ENCODE assay signal across 2 cellular contexts in the genomic region with DNA sequence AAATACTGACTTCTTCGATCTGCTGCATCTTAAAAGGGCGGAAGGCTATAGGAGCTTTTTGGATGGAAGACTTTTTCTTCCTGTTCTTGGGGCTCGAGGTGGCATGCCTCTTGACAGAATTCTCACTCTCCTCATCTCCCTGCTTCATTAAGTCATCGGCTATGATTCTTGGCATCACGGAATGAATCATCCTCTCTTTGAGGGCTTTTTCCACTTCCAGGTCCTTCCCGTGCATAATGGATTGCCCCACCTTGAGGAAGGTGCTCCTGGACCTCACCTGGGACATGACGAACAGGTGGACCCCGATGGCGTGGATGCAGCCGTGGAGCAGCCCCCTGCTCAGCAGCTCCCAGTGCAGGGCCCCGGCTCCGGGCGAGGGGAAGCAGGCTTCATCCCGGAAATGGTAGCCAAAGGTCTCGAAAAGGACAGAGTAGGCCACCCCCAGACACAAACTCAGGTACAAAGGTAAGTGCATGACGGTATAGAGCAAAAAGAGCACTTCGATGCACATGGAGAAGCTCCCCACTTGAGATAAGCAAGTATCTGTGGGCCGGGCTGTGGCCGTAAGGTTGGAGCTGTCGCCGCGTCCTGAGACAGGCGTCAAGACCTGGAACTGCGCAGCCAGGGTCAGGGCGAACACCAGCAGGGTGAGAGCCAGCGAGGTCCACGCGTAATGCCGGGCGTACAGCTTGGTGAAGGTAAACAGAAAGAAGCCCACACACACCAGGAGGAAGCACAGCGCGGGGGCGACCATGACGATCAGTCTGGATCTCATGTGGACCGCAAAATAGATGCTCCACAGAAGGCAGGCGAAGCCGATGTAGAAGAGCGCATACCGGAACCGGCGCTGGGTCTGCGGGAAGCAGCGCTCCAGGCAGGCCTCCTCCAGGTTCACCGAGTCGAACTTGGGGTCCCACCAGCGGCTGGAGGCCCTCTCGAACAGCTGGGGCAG.
TF ChIP-seq lines count a peak whose summit lies in the region.

No MANE protein-coding gene starts in this region.

TF ChIP-seq in HepG2, 621 proteins besides CTCF, POLR2A, EP300 and RAD21 (continued from another document and continues in another):
- TF ChIP-seq HNF4G (IDR thresholded peaks at IDR 0.05; ENCODE audit: borderline replicate concordance, low read depth, low read length), result no peak
- TF ChIP-seq HNF4G (CRISPR knock-in tag; IDR thresholded peaks at IDR 0.05; ENCODE audit: borderline replicate concordance, low read depth), result no peak
- TF ChIP-seq GABPB1 (CRISPR knock-in tag; IDR thresholded peaks at IDR 0.05), result 0 out of 2 replicates have a peak, but pooled peaks have one; percentile 10
- no peak for TF ChIP-seq ZNF431 (CRISPR knock-in tag; IDR thresholded peaks at IDR 0.05; ENCODE audit: borderline replicate concordance, low read depth)
- no peak for TF ChIP-seq CENPT (CRISPR knock-in tag; IDR thresholded peaks at IDR 0.05; ENCODE audit: low read depth)
- TF ChIP-seq, protein P1, sequence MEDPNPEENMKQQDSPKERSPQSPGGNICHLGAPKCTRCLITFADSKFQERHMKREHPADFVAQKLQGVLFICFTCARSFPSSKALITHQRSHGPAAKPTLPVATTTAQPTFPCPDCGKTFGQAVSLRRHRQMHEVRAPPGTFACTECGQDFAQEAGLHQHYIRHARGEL (CRISPR knock-in tag; IDR thresholded peaks at IDR 0.05), result no peak
- no peak for TF ChIP-seq ZNF432 (CRISPR knock-in tag; IDR thresholded peaks at IDR 0.05; ENCODE audit: borderline replicate concordance)
- no peak for TF ChIP-seq ZNF709 (CRISPR knock-in tag; IDR thresholded peaks at IDR 0.05)
- TF ChIP-seq ZBTB7B (CRISPR knock-in tag; IDR thresholded peaks at IDR 0.05), result peak; percentile 66; the same call in 1 of the 2 replicates
- no peak for TF ChIP-seq NFIC (IDR thresholded peaks at IDR 0.05; ENCODE audit: low read length)
- no peak for TF ChIP-seq MEIS2 (CRISPR knock-in tag; IDR thresholded peaks at IDR 0.05)
- TF ChIP-seq TOPORS (CRISPR knock-in tag; IDR thresholded peaks at IDR 0.05), result 0 out of 2 replicates have a peak, but pooled peaks have one; percentile 28
- TF ChIP-seq FOXM1 (CRISPR knock-in tag; IDR thresholded peaks at IDR 0.05), result no peak
- no peak for TF ChIP-seq MXD4 (CRISPR knock-in tag; IDR thresholded peaks at IDR 0.05)
- no peak for TF ChIP-seq ZMAT3 (CRISPR knock-in tag; conservative IDR thresholded peaks at IDR 0.05)
- TF ChIP-seq, protein P2, sequence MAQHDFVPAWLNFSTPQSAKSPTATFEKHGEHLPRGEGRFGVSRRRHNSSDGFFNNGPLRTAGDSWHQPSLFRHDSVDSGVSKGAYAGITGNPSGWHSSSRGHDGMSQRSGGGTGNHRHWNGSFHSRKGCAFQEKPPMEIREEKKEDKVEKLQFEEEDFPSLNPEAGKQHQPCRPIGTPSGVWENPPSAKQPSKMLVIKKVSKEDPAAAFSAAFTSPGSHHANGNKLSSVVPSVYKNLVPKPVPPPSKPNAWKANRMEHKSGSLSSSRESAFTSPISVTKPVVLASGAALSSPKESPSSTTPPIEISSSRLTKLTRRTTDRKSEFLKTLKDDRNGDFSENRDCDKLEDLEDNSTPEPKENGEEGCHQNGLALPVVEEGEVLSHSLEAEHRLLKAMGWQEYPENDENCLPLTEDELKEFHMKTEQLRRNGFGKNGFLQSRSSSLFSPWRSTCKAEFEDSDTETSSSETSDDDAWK (CRISPR knock-in tag; IDR thresholded peaks at IDR 0.05), result no peak
- TF ChIP-seq, protein P3, sequence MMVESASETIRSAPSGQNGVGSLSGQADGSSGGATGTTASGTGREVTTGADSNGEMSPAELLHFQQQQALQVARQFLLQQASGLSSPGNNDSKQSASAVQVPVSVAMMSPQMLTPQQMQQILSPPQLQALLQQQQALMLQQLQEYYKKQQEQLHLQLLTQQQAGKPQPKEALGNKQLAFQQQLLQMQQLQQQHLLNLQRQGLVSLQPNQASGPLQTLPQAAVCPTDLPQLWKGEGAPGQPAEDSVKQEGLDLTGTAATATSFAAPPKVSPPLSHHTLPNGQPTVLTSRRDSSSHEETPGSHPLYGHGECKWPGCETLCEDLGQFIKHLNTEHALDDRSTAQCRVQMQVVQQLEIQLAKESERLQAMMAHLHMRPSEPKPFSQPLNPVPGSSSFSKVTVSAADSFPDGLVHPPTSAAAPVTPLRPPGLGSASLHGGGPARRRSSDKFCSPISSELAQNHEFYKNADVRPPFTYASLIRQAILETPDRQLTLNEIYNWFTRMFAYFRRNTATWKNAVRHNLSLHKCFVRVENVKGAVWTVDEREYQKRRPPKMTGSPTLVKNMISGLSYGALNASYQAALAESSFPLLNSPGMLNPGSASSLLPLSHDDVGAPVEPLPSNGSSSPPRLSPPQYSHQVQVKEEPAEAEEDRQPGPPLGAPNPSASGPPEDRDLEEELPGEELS (CRISPR knock-in tag; IDR thresholded peaks at IDR 0.05), result no peak
- TF ChIP-seq, protein P4, sequence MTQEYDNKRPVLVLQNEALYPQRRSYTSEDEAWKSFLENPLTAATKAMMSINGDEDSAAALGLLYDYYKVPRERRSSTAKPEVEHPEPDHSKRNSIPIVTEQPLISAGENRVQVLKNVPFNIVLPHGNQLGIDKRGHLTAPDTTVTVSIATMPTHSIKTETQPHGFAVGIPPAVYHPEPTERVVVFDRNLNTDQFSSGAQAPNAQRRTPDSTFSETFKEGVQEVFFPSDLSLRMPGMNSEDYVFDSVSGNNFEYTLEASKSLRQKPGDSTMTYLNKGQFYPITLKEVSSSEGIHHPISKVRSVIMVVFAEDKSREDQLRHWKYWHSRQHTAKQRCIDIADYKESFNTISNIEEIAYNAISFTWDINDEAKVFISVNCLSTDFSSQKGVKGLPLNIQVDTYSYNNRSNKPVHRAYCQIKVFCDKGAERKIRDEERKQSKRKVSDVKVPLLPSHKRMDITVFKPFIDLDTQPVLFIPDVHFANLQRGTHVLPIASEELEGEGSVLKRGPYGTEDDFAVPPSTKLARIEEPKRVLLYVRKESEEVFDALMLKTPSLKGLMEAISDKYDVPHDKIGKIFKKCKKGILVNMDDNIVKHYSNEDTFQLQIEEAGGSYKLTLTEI (CRISPR knock-in tag; conservative IDR thresholded peaks at IDR 0.05), result no peak
- TF ChIP-seq, protein P5, sequence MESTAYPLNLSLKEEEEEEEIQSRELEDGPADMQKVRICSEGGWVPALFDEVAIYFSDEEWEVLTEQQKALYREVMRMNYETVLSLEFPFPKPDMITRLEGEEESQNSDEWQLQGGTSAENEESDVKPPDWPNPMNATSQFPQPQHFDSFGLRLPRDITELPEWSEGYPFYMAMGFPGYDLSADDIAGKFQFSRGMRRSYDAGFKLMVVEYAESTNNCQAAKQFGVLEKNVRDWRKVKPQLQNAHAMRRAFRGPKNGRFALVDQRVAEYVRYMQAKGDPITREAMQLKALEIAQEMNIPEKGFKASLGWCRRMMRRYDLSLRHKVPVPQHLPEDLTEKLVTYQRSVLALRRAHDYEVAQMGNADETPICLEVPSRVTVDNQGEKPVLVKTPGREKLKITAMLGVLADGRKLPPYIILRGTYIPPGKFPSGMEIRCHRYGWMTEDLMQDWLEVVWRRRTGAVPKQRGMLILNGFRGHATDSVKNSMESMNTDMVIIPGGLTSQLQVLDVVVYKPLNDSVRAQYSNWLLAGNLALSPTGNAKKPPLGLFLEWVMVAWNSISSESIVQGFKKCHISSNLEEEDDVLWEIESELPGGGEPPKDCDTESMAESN (CRISPR knock-in tag; conservative IDR thresholded peaks at IDR 0.05), result no peak
- TF ChIP-seq NFE2L2 (IDR thresholded peaks at IDR 0.05; ENCODE audit: low read length), result no peak

TF ChIP-seq in GM12891, 5 proteins besides CTCF, POLR2A, EP300 and RAD21 (continued from another document):
- TF ChIP-seq SPI1 (IDR thresholded peaks at IDR 0.05; ENCODE audit: low read depth, low read length), result no peak
- TF ChIP-seq POLR2AphosphoS5 (IDR thresholded peaks at IDR 0.05; ENCODE audit: low read depth, low read length), result no peak
- TF ChIP-seq TAF1 (IDR thresholded peaks at IDR 0.05; ENCODE audit: low read depth, low read length), result no peak
